Comparison of ENCODE assay signal across 1 cellular context in genomic region chr6:42879372-42880239, GRCh38.
A peak's percentile ranks its signal among the peaks of the same experiment; 100 is the strongest.
TF ChIP-seq lines count a peak whose summit lies in the region.

TSS of gene RPL7L1 (plus strand) at chr6:42879616. CDS start at chr6:42879911, 295 bp downstream.

TF ChIP-seq in K562, 482 proteins besides CTCF, POLR2A, EP300 and RAD21 (continued from another document and continues in another):
- TF ChIP-seq E2F8 (IDR thresholded peaks at IDR 0.05; ENCODE audit: low read depth, partially characterized antibody) = peak; percentile 85
- peak in 1 of 2 experiments; percentile 18; a peak in 2 of 4 replicates for TF ChIP-seq RCOR1 (IDR thresholded peaks at IDR 0.05; ENCODE audit: borderline replicate concordance in 1 of 2, low read depth in 2 of 2, low read length in 2 of 2)
- no peak for TF ChIP-seq DACH1 (IDR thresholded peaks at IDR 0.05; ENCODE audit: partially characterized antibody)
- TF ChIP-seq MAFF (IDR thresholded peaks at IDR 0.05; ENCODE audit: low read length) = no peak
- TF ChIP-seq GATA2 (CRISPR knock-in tag; IDR thresholded peaks at IDR 0.05) = no peak; the same call in 1 of the 2 replicates
- no peak for TF ChIP-seq RNF219 (CRISPR knock-in tag; IDR thresholded peaks at IDR 0.05)
- TF ChIP-seq CHD7 (IDR thresholded peaks at IDR 0.05; ENCODE audit: low read depth, low read length) = no peak
- TF ChIP-seq MITF (IDR thresholded peaks at IDR 0.05) = no peak
- TF ChIP-seq IRF2 (CRISPR knock-in tag; IDR thresholded peaks at IDR 0.05) = no peak
- no peak for TF ChIP-seq HSF4 (CRISPR knock-in tag; IDR thresholded peaks at IDR 0.05; ENCODE audit: borderline replicate concordance)
- peak; percentile 83 for TF ChIP-seq USF1 (CRISPR knock-in tag; IDR thresholded peaks at IDR 0.05)
- peak; percentile 63; the same call in 1 of the 2 replicates for TF ChIP-seq ZNF12 (CRISPR knock-in tag; IDR thresholded peaks at IDR 0.05)
- TF ChIP-seq DEAF1 (CRISPR knock-in tag; IDR thresholded peaks at IDR 0.05) = 0 out of 2 replicates have a peak, but pooled peaks have one; percentile 18
- no peak for TF ChIP-seq ZC3H8 (IDR thresholded peaks at IDR 0.05)
- no peak for TF ChIP-seq ZKSCAN1 (IDR thresholded peaks at IDR 0.05; ENCODE audit: low read depth, low read length)
- TF ChIP-seq ZNF449 (CRISPR knock-in tag; IDR thresholded peaks at IDR 0.05) = no peak
- TF ChIP-seq AFF1 (IDR thresholded peaks at IDR 0.05; ENCODE audit: low read depth in 1 of 2, partially characterized antibody in 2 of 2) = peak; percentile 87 to 92
- peak; percentile 81; the same call in 1 of the 2 replicates for TF ChIP-seq OTX1 (CRISPR knock-in tag; IDR thresholded peaks at IDR 0.05)
- TF ChIP-seq HMBOX1 (IDR thresholded peaks at IDR 0.05) = peak; percentile 47; the same call in 1 of the 2 replicates
